ENCODE assay signal across 9 cellular contexts in the genomic region with DNA sequence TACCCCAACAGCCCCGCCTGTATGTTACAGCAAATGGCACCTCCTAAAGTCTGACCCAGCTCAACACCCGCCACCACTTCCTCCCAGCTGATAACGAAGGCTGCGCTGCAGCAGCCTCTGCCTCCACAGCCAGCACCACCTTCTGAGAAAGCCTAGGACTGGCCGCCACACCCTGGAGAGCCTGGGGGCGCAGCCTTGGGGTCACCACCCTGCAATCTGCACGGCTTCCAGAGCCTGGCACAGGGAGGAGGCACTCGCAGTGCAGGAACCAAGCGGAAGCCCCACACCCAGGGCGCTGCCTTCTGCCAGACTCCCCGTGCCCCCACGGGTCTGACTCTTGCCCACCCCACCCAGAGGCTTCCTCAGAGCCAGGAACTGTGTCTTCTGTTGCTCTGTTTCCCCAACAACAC.
DNase-seq lines count a peak whose midpoint lies in the region; ATAC-seq lines count a peak whose summit lies in the region.
"Had no signal": no experiment of that assay in that cellular context is flagged by ENCODE, and none has a peak within 500 bp of the region (broad histone marks: within the 10 kb centered on the region; RNA-seq: fewer than 3 reads in every experiment).

No MANE protein-coding gene starts in this region.

- POLR2A ChIA-PET in activated CD4-positive, alpha-beta T cell treated with anti-CD3 and anti-CD28 coated beads, Interleukin-2, amount 10 ng/mL, durations not matched to agents 7 days and 5 days (lab: Charles Lee) = no interaction called here
- POLR2A ChIA-PET in activated naive CD8-positive, alpha-beta T cell treated with anti-CD3 and anti-CD28 coated beads, Interleukin-2, amount 10 ng/mL, durations not matched to agents 7 days and 5 days (lab: Charles Lee) = interaction anchor here (0.8 to 1.3 kb wide), 4 partner anchors 20 to 140 kb away, joined by 3 to 5 read pairs (median 4); no protein-coding TSS in a partner anchor

- no peaks in the 10 kb centered on the region for H3K36me3 Mint-ChIP-seq in activated CD4-positive, alpha-beta T cell treated with anti-CD3 and anti-CD28 coated beads, Interleukin-2, amount 10 ng/mL, durations not matched to agents 7 days and 5 days (ENCODE audit: low read depth)
- no peaks in the 10 kb centered on the region for H3K36me3 Mint-ChIP-seq in activated naive CD8-positive, alpha-beta T cell treated with anti-CD3 and anti-CD28 coated beads, Interleukin-2, amount 10 ng/mL, durations not matched to agents 7 days and 5 days

- peaks cover 14% of the 10 kb centered on the region for H3K4me1 Mint-ChIP-seq in activated CD4-positive, alpha-beta T cell treated with anti-CD3 and anti-CD28 coated beads, Interleukin-2, amount 10 ng/mL, durations not matched to agents 7 days and 5 days
- H3K4me1 Mint-ChIP-seq in activated naive CD8-positive, alpha-beta T cell treated with anti-CD3 and anti-CD28 coated beads, Interleukin-2, amount 10 ng/mL, durations not matched to agents 7 days and 5 days = peaks cover 14% of the 10 kb centered on the region

- CTCF ChIA-PET in activated CD4-positive, alpha-beta T cell treated with anti-CD3 and anti-CD28 coated beads, Interleukin-2, amount 10 ng/mL, durations not matched to agents 7 days and 5 days (lab: Charles Lee) = interaction anchor here (0.5 to 1.2 kb wide), 3 partner anchors 14 to 82 kb away, joined by 3 to 5 read pairs (median 3); no protein-coding TSS in a partner anchor

- peak; percentile 96 for ATAC-seq in activated naive CD8-positive, alpha-beta T cell treated with anti-CD3 and anti-CD28 coated beads, Interleukin-2, amount 10 ng/mL, durations not matched to agents 7 days and 5 days (ENCODE audit: low read depth)
- ATAC-seq in GM19397 (IDR thresholded peaks at IDR 0.05; ENCODE audit: unreplicated experiment) = no peak
- ATAC-seq in GM18868 (IDR thresholded peaks at IDR 0.05; ENCODE audit: unreplicated experiment) = no peak

- H3K4me3 Mint-ChIP-seq in activated CD4-positive, alpha-beta T cell treated with anti-CD3 and anti-CD28 coated beads, Interleukin-2, amount 10 ng/mL, durations not matched to agents 7 days and 5 days = peak overlapping the region; percentile 1
- H3K4me3 Mint-ChIP-seq in activated naive CD8-positive, alpha-beta T cell treated with anti-CD3 and anti-CD28 coated beads, Interleukin-2, amount 10 ng/mL, durations not matched to agents 7 days and 5 days = peak overlapping the region; percentile 58

- peak overlapping the region; percentile 87 for H3K27ac Mint-ChIP-seq in activated CD4-positive, alpha-beta T cell treated with anti-CD3 and anti-CD28 coated beads, Interleukin-2, amount 10 ng/mL, durations not matched to agents 7 days and 5 days
- H3K27ac Mint-ChIP-seq in activated naive CD8-positive, alpha-beta T cell treated with anti-CD3 and anti-CD28 coated beads, Interleukin-2, amount 10 ng/mL, durations not matched to agents 7 days and 5 days = peak overlapping the region; percentile 89

- DNase-seq in Kasumi-1 (lab: John Stamatoyannopoulos, UW) (peak; percentile 38 to 48), middle frontal gyrus (ENCODE audit: extremely low spot score, low spot score) (no peak), NOMO-1 (lab: John Stamatoyannopoulos, UW; ENCODE audit: unreplicated experiment in 2 of 2) (no peak)
- peak; percentile 74 for DNase-seq in activated CD4-positive, alpha-beta T cell treated with anti-CD3 and anti-CD28 coated beads, Interleukin-2, amount 10 ng/mL, durations not matched to agents 7 days and 5 days
- peak; percentile 71 for DNase-seq in activated naive CD8-positive, alpha-beta T cell treated with anti-CD3 and anti-CD28 coated beads, Interleukin-2, amount 10 ng/mL, durations not matched to agents 7 days and 5 days
- DNase-seq in stimulated activated CD8-positive, alpha-beta memory T cell treated with anti-CD3 and anti-CD28 coated beads, Interleukin-15, amount 100 ng/mL, for 1 hour (ENCODE audit: low read depth) = peak; percentile 16
- DNase-seq: DMS153 had no signal

- no peaks in the 10 kb centered on the region for H3K27me3 Mint-ChIP-seq in activated CD4-positive, alpha-beta T cell treated with anti-CD3 and anti-CD28 coated beads, Interleukin-2, amount 10 ng/mL, durations not matched to agents 7 days and 5 days
- no peaks in the 10 kb centered on the region for H3K27me3 Mint-ChIP-seq in activated naive CD8-positive, alpha-beta T cell treated with anti-CD3 and anti-CD28 coated beads, Interleukin-2, amount 10 ng/mL, durations not matched to agents 7 days and 5 days

- H3K9me3 Mint-ChIP-seq in activated CD4-positive, alpha-beta T cell treated with anti-CD3 and anti-CD28 coated beads, Interleukin-2, amount 10 ng/mL, durations not matched to agents 7 days and 5 days = no peaks in the 10 kb centered on the region
- no peaks in the 10 kb centered on the region for H3K9me3 Mint-ChIP-seq in activated naive CD8-positive, alpha-beta T cell treated with anti-CD3 and anti-CD28 coated beads, Interleukin-2, amount 10 ng/mL, durations not matched to agents 7 days and 5 days

Comparison
In these comparisons a context has a peak if more than half of its experiments do, and no peak if none do; other contexts are left out.
1. DNase-seq: peak in Kasumi-1 (2 of 2), activated CD4-positive, alpha-beta T cell treated with anti-CD3 and anti-CD28 coated beads, Interleukin-2, amount 10 ng/mL, durations not matched to agents 7 days and 5 days (single experiment), activated naive CD8-positive, alpha-beta T cell treated with anti-CD3 and anti-CD28 coated beads, Interleukin-2, amount 10 ng/mL, durations not matched to agents 7 days and 5 days (single experiment) and stimulated activated CD8-positive, alpha-beta memory T cell treated with anti-CD3 and anti-CD28 coated beads, Interleukin-15, amount 100 ng/mL, for 1 hour (single experiment); none in middle frontal gyrus (single experiment) and NOMO-1 (0 of 2).